Comparison of ENCODE assay signal across 8 cellular contexts in genomic region chr2:46909771-46910419, GRCh38. TPM values are rescaled to one million over a fixed set of nuclear protein-coding genes. Genes with fewer than 3 reads are reported as not detected.
DNase-seq lines count a peak whose midpoint lies in the region; ATAC-seq and TF ChIP-seq lines count a peak whose summit lies in the region.

No MANE protein-coding gene starts in this region.

- H3K9me3 ChIP-seq in esophagus squamous epithelium: no peaks in the 10 kb centered on the region

- H3K36me3 ChIP-seq in esophagus squamous epithelium: peaks cover 18 to 79% (median 31%) of the 10 kb centered on the region in 3 donors

- intact Hi-C loops in esophagus squamous epithelium (cut with DNase I): loop anchor here (10.0 kb wide), 1 partner anchor 415 kb away; no protein-coding TSS in a partner anchor

- H3K4me3 ChIP-seq in esophagus squamous epithelium: no peak overlapping the region

- H3K27ac ChIP-seq in esophagus squamous epithelium: peak overlapping the region; percentile 63 to 84 (median 74)

- no peak for TF ChIP-seq POLR2A in esophagus squamous epithelium (IDR thresholded peaks at IDR 0.05)

- no peaks in the 10 kb centered on the region for H3K27me3 ChIP-seq in esophagus squamous epithelium

- peaks cover 33 to 56% (median 35%) of the 10 kb centered on the region in 3 donors for H3K4me1 ChIP-seq in esophagus squamous epithelium

- TF ChIP-seq CTCF in esophagus squamous epithelium (IDR thresholded peaks at IDR 0.05): no peak

- ATAC-seq in HG02938 (IDR thresholded peaks at IDR 0.05; ENCODE audit: unreplicated experiment) (peak; percentile 84), SK-N-SH treated with all-trans-retinoic acid at 6 μM for 48 hours (peak; percentile 87)

- peak; percentile 34 for DNase-seq in activated T-cell treated with anti-CD3 and anti-CD28 coated beads for 48 hours (ENCODE audit: low read depth)
- no peak for DNase-seq in activated T-cell treated with anti-CD3 and anti-CD28 coated beads for 4 hours
- DNase-seq in esophagus squamous epithelium (lab: John Stamatoyannopoulos, UW): no peak
- DNase-seq in stimulated activated CD8-positive, alpha-beta memory T cell treated with anti-CD3 and anti-CD28 coated beads, Interleukin-15, amount 100 ng/mL, for 48 hours (ENCODE audit: low read depth in 2 of 2): peak; percentile 8 to 29
- no peak for DNase-seq in cerebellar nuclear complex (lab: John Stamatoyannopoulos, UW)
- no peak for DNase-seq in foreskin melanocyte

- WGBS in esophagus squamous epithelium, 2 donors: 43 to 49% methylated on average over 6 of the region's 6 CpGs

TF ChIP-seq in SK-N-SH treated with all-trans-retinoic acid at 6 μM for 48 hours, 23 proteins besides CTCF, POLR2A, EP300 and RAD21:
- TF ChIP-seq GLIS3 (CRISPR knock-in tag; IDR thresholded peaks at IDR 0.05) (no peak), TCF4 (CRISPR knock-in tag; IDR thresholded peaks at IDR 0.05; ENCODE audit: borderline replicate concordance) (no peak), ESRRG (CRISPR knock-in tag; IDR thresholded peaks at IDR 0.05) (no peak), CSDC2 (CRISPR knock-in tag; IDR thresholded peaks at IDR 0.05) (no peak), ISL1 (CRISPR knock-in tag; IDR thresholded peaks at IDR 0.05) (no peak), CSRNP3 (CRISPR knock-in tag; IDR thresholded peaks at IDR 0.05) (no peak), CREB5 (CRISPR knock-in tag; IDR thresholded peaks at IDR 0.05; ENCODE audit: low read depth) (no peak), ZFP30 (CRISPR knock-in tag; IDR thresholded peaks at IDR 0.05) (no peak), TSHZ2 (CRISPR knock-in tag; IDR thresholded peaks at IDR 0.05) (no peak), ZNF565 (CRISPR knock-in tag; conservative IDR thresholded peaks at IDR 0.05; ENCODE audit: low read depth) (no peak), PATZ1 (CRISPR knock-in tag; IDR thresholded peaks at IDR 0.05; ENCODE audit: borderline replicate concordance) (no peak), ZC3H10 (CRISPR knock-in tag; IDR thresholded peaks at IDR 0.05) (no peak), RARB (CRISPR knock-in tag; IDR thresholded peaks at IDR 0.05) (no peak), PPARA (CRISPR knock-in tag; IDR thresholded peaks at IDR 0.05; ENCODE audit: borderline replicate concordance) (no peak), ZNF8 (CRISPR knock-in tag; IDR thresholded peaks at IDR 0.05) (no peak)

RNA-seq across cellular contexts. Expression of gene MCFD2, which starts 5.7 kb away (rescaled TPM):
- total RNA-seq in esophagus squamous epithelium: 10 to 100 TPM; 49.7 to 62.8 (median 56.7) TPM

RNA-seq across cellular contexts. Expression of gene TTC7A, which starts 31.1 kb away (rescaled TPM):
- total RNA-seq in esophagus squamous epithelium: 10 to 100 TPM; 13.7 to 31.3 (median 28.2) TPM

Comparison
In these comparisons a context has a peak if more than half of its experiments do, and no peak if none do; other contexts are left out.
1. DNase-seq: peak in activated T-cell treated with anti-CD3 and anti-CD28 coated beads for 48 hours (single experiment) and stimulated activated CD8-positive, alpha-beta memory T cell treated with anti-CD3 and anti-CD28 coated beads, Interleukin-15, amount 100 ng/mL, for 48 hours (2 of 2); none in activated T-cell treated with anti-CD3 and anti-CD28 coated beads for 4 hours (single experiment), esophagus squamous epithelium (single experiment), cerebellar nuclear complex (0 of 2) and foreskin melanocyte (single experiment).